11 cellular contexts compared by ENCODE assay signal in the genomic region with DNA sequence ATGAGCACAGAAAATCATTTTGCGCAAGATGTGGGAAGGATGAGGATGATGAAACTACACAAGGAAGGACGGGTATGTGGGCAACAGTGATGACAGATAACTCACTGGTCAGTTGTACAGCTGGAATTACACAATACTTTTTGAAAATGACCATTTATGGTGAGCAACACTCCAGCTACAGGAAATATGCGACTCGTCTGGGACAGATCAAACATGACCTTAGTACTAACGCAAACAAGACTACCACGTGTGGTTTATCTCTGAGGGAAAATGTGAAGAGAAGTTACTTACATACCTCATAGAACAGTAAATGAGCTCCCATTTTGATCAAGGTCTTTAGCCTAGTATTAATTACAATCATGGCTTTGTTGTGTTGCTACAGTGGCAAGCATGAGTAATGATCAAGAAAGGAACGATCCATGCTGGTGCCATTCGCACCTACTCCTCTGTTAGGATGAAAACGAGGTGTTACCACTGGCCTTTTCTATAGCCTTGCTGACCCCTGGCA.
DNase-seq lines count a peak whose midpoint lies in the region; ATAC-seq and TF ChIP-seq lines count a peak whose summit lies in the region.
"Had no signal": no experiment of that assay in that cellular context is flagged by ENCODE, and none has a peak within 500 bp of the region (broad histone marks: within the 10 kb centered on the region; RNA-seq: fewer than 3 reads in every experiment).

No MANE protein-coding gene starts in this region.

- H3K79me2 ChIP-seq in trophoblast cell (ENCODE audit: control insufficient read depth, insufficient read depth, low read length, poor library complexity): no peaks in the 10 kb centered on the region

- H3K36me3 ChIP-seq in RWPE2 (ENCODE audit: low read depth): no peaks in the 10 kb centered on the region
- H3K36me3 ChIP-seq in trophoblast cell (ENCODE audit: control insufficient read depth in 1 of 2, insufficient read depth in 2 of 2, low read length in 2 of 2): no peaks in the 10 kb centered on the region

- H3K27me3 ChIP-seq in RWPE2 (ENCODE audit: insufficient read depth, poor library complexity, severe bottlenecking) (no peaks in the 10 kb centered on the region), trophoblast cell (ENCODE audit: insufficient read depth, low read length) (no peaks in the 10 kb centered on the region)

- peak overlapping the region; percentile 23 for H2BK5ac ChIP-seq in trophoblast cell (ENCODE audit: low read depth, low read length, poor library complexity)

- H3K18ac ChIP-seq in trophoblast cell (ENCODE audit: low read length): no peak overlapping the region

- H4K8ac ChIP-seq in trophoblast cell (ENCODE audit: low read depth, low read length): no peak overlapping the region

- peak; percentile 57 for DNase-seq in DMS53 treated with DMSO at 0.1 percent for 48 hours (lab: John Stamatoyannopoulos, UW; ENCODE audit: unreplicated experiment)
- no peak for DNase-seq in RWPE2 (ENCODE audit: low spot score)
- DNase-seq in fibroblast of the conjunctiva (ENCODE audit: low read depth): peak; percentile 98
- DNase-seq in trophoblast cell: peak; percentile 83 to 95
- DNase-seq in COLO829 (ENCODE audit: low spot score): no peak
- DNase-seq: activated CD4-positive, alpha-beta T cell treated with anti-CD3 and anti-CD28 coated beads, Interleukin-2, amount 50 U/mL, for 48 hours; DMS79; NCI-H1105 had no signal

- no peak overlapping the region for H3K14ac ChIP-seq in trophoblast cell (ENCODE audit: low read length)

- H3K23ac ChIP-seq in trophoblast cell (ENCODE audit: low read length): no peak overlapping the region

- TF ChIP-seq CTCF in RWPE2 (IDR thresholded peaks at IDR 0.05; ENCODE audit: poor library complexity, severe bottlenecking): no peak

- peak overlapping the region; percentile 25 for H3K27ac ChIP-seq in RWPE2 (ENCODE audit: poor library complexity, severe bottlenecking)
- peak overlapping the region; percentile 71 for H3K27ac ChIP-seq in trophoblast cell (ENCODE audit: low read depth, low read length)

- no peak overlapping the region for H3K9ac ChIP-seq in trophoblast cell (ENCODE audit: low read length)

- H3K4me1 ChIP-seq in RWPE2 (ENCODE audit: insufficient read depth, poor library complexity, severe bottlenecking) (peaks cover 24% of the 10 kb centered on the region), trophoblast cell (ENCODE audit: control insufficient read depth in 1 of 2, insufficient read depth in 2 of 2, low read length in 2 of 2) (peaks cover 4 to 5% of the 10 kb centered on the region in 2 experiments)

- H4K12ac ChIP-seq in trophoblast cell (ENCODE audit: low read depth, low read length): no peak overlapping the region

- ATAC-seq in RWPE2 (ENCODE audit: low read depth) (peak; percentile 78), GM21723 (IDR thresholded peaks at IDR 0.05; ENCODE audit: unreplicated experiment) (no peak), HG03108 (IDR thresholded peaks at IDR 0.05; ENCODE audit: unreplicated experiment) (no peak), GM19463 (IDR thresholded peaks at IDR 0.05; ENCODE audit: unreplicated experiment) (no peak)

- H3K79me1 ChIP-seq in trophoblast cell (ENCODE audit: low read length): peaks cover 7% of the 10 kb centered on the region

- no peak overlapping the region for H2AK5ac ChIP-seq in trophoblast cell (ENCODE audit: low read length)

- H3K4me3 ChIP-seq in RWPE2 (ENCODE audit: severe bottlenecking): no peak overlapping the region
- H3K4me3 ChIP-seq in trophoblast cell (ENCODE audit: low read depth, low read length): no peak overlapping the region

- H2BK12ac ChIP-seq in trophoblast cell (ENCODE audit: low read length): peak overlapping the region; percentile 83

- H2BK120ac ChIP-seq in trophoblast cell (ENCODE audit: insufficient read depth, low read length, poor library complexity): peak overlapping the region; percentile 15

- WGBS in trophoblast cell (ENCODE audit: extremely low coverage, insufficient coverage, insufficient read length): no CpG with 5 or more reads among the region's 9 CpGs

- no peak overlapping the region for H3K4me2 ChIP-seq in trophoblast cell (ENCODE audit: low read length)

- H3K4ac ChIP-seq in trophoblast cell (ENCODE audit: low read depth, low read length): no peak overlapping the region

- H4K91ac ChIP-seq in trophoblast cell (ENCODE audit: low read depth, low read length): peak overlapping the region; percentile 45

- H2AFZ ChIP-seq in trophoblast cell (ENCODE audit: insufficient read depth, low read length, poor library complexity): no peak overlapping the region

- H3K9me3 ChIP-seq in RWPE2 (ENCODE audit: severe bottlenecking) (no peaks in the 10 kb centered on the region), trophoblast cell (ENCODE audit: insufficient read depth, low read depth, low read length) (no peaks in the 10 kb centered on the region)

Comparison
In these comparisons a context has a peak if more than half of its experiments do, and no peak if none do; other contexts are left out.
1. DNase-seq: peak in DMS53 treated with DMSO at 0.1 percent for 48 hours (single experiment), fibroblast of the conjunctiva (single experiment) and trophoblast cell (2 of 2); none in RWPE2 (single experiment) and COLO829 (single experiment).